Comparison of ENCODE assay signal across 8 cellular contexts in the genomic region with DNA sequence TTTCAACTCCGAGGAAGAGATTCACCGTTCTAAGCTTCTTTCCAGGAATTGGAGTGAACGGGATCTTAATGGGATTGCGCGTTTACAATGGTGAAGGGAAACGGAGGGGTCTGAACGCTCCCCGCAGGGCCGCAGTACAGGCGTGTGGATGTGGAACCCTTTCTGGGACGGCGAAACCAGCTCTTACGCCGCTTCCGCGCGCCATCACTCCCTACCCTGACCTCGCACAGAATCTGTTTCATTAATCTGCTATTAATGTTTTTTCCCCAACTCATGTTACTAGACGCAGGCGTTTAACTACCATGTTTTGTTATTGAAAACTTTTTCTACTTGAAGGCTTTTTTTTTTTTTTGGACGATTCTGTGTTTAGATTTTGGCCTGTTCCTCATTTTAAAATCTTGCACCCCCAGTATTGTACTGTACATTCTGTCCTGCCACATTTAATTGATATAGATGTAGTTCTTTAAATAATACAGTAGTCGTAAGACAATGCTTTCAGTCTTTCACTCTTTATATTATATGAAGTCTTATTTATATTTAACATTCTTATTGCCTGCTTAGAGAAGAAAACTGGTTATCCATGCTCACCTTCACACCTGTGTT. TPM values are rescaled to one million over a fixed set of nuclear protein-coding genes. Genes with fewer than 3 reads are reported as not detected.
A peak's percentile ranks its signal among the peaks of the same experiment; 100 is the strongest.
DNase-seq lines count a peak whose midpoint lies in the region; ATAC-seq and TF ChIP-seq lines count a peak whose summit lies in the region.

No MANE protein-coding gene starts in this region.

- WGBS in ectodermal cell, 2 experiments: 5% methylated on average over 17 to 20 of the region's 22 CpGs

- peak; percentile 28 for ATAC-seq in GM18907 (IDR thresholded peaks at IDR 0.05; ENCODE audit: unreplicated experiment)
- peak; percentile 25 for ATAC-seq in HG03135 (IDR thresholded peaks at IDR 0.05; ENCODE audit: unreplicated experiment)
- ATAC-seq in GM18870 (IDR thresholded peaks at IDR 0.05; ENCODE audit: unreplicated experiment): no peak

- no peaks in the 10 kb centered on the region for H3K9me3 ChIP-seq in BE2C
- H3K9me3 ChIP-seq in ectodermal cell (ENCODE audit: control insufficient read depth, low read length): no peaks in the 10 kb centered on the region
- H3K9me3 ChIP-seq in mucosa of rectum (ENCODE audit: control insufficient read depth in 2 of 2, low read length in 2 of 2): no peaks in the 10 kb centered on the region
- H3K9me3 ChIP-seq in vagina: no peaks in the 10 kb centered on the region

- intact Hi-C loops in vagina (cut with DNase I): no loop called here

- H3K9ac ChIP-seq in mucosa of rectum (ENCODE audit: low read depth in 1 of 2, low read length in 2 of 2): peak overlapping the region; percentile 77 to 90

- DNase-seq in BE2C (no peak), SHP77 treated with DMSO at 0.1 percent for 48 hours (lab: John Stamatoyannopoulos, UW) (peak; percentile 72), vagina (ENCODE audit: extremely low spot score in 2 of 2) (no peak)

- H3K27ac ChIP-seq in ectodermal cell (ENCODE audit: insufficient read depth, low read depth, low read length, poor library complexity, severe bottlenecking) (peak overlapping the region; percentile 97), mucosa of rectum (ENCODE audit: low read depth in 2 of 2, low read length in 2 of 2) (peak overlapping the region; percentile 97), vagina (peak overlapping the region; percentile 94)

- H3K36me3 ChIP-seq in BE2C: no peaks in the 10 kb centered on the region
- H3K36me3 ChIP-seq in ectodermal cell (ENCODE audit: control insufficient read depth, insufficient read depth, low read length): no peaks in the 10 kb centered on the region
- H3K36me3 ChIP-seq in mucosa of rectum (ENCODE audit: control insufficient read depth in 2 of 2, insufficient read depth in 2 of 2, low read length in 2 of 2): no peaks in the 10 kb centered on the region
- H3K36me3 ChIP-seq in vagina: no peaks in the 10 kb centered on the region

- H3K27me3 ChIP-seq in BE2C (no peaks in the 10 kb centered on the region), ectodermal cell (ENCODE audit: control insufficient read depth, insufficient read depth, low read length, poor library complexity, severe bottlenecking) (no peaks in the 10 kb centered on the region), mucosa of rectum (ENCODE audit: control insufficient read depth in 2 of 2, insufficient read depth in 2 of 2, low read length in 2 of 2) (no peaks in the 10 kb centered on the region), vagina (no peaks in the 10 kb centered on the region)

- H3K4me3 ChIP-seq in BE2C (ENCODE audit: low read depth, low read length) (peak overlapping the region; percentile 97), ectodermal cell (ENCODE audit: insufficient read depth, low read depth, low read length) (peak overlapping the region; percentile 71), mucosa of rectum (ENCODE audit: low read length in 2 of 2) (peak overlapping the region; percentile 72 to 88), vagina (peak overlapping the region; percentile 71 to 81)

- TF ChIP-seq POLR2A in vagina (IDR thresholded peaks at IDR 0.05): no peak

- no peak for TF ChIP-seq CTCF in BE2C (IDR thresholded peaks at IDR 0.05; ENCODE audit: low read depth, low read length)
- TF ChIP-seq CTCF in vagina (IDR thresholded peaks at IDR 0.05): no peak

- H3K4me1 ChIP-seq in BE2C (peaks cover 4% of the 10 kb centered on the region), ectodermal cell (ENCODE audit: control insufficient read depth, insufficient read depth, low read length) (peaks cover 5% of the 10 kb centered on the region), mucosa of rectum (ENCODE audit: control insufficient read depth in 2 of 2, insufficient read depth in 2 of 2, low read length in 2 of 2) (no peaks in the 10 kb centered on the region), vagina (peaks cover 16% of the 10 kb centered on the region)

RNA-seq across cellular contexts. Expression of a gene that starts 0.7 kb away (rescaled TPM):
- polyA plus RNA-seq in BE2C (2012; ENCODE audit: insufficient read depth, insufficient read length, low read depth): 7.4 TPM
- polyA plus RNA-seq in ectodermal cell (2013, experiment 1 of 4): 24.8 TPM
- polyA plus RNA-seq in ectodermal cell (2013, experiment 2 of 4): 27.6 TPM
- polyA plus RNA-seq in ectodermal cell (2013, experiment 3 of 4): 23.1 TPM
- 25.2 TPM for polyA plus RNA-seq in ectodermal cell (2013, experiment 4 of 4)
- total RNA-seq in vagina: 4.2 TPM

RNA-seq across cellular contexts. Expression of a gene that starts 50.3 kb away (rescaled TPM):
- polyA plus RNA-seq in BE2C (2012; ENCODE audit: insufficient read depth, insufficient read length, low read depth): 0.52 TPM
- polyA plus RNA-seq in ectodermal cell (2013, experiment 1 of 4): 0.39 TPM
- polyA plus RNA-seq in ectodermal cell (2013, experiment 2 of 4): 0.64 TPM
- polyA plus RNA-seq in ectodermal cell (2013, experiment 3 of 4): 0.16 TPM
- 0.20 TPM for polyA plus RNA-seq in ectodermal cell (2013, experiment 4 of 4)
- total RNA-seq in vagina: 13.0 TPM
